9 cellular contexts compared by ENCODE assay signal in the genomic region with DNA sequence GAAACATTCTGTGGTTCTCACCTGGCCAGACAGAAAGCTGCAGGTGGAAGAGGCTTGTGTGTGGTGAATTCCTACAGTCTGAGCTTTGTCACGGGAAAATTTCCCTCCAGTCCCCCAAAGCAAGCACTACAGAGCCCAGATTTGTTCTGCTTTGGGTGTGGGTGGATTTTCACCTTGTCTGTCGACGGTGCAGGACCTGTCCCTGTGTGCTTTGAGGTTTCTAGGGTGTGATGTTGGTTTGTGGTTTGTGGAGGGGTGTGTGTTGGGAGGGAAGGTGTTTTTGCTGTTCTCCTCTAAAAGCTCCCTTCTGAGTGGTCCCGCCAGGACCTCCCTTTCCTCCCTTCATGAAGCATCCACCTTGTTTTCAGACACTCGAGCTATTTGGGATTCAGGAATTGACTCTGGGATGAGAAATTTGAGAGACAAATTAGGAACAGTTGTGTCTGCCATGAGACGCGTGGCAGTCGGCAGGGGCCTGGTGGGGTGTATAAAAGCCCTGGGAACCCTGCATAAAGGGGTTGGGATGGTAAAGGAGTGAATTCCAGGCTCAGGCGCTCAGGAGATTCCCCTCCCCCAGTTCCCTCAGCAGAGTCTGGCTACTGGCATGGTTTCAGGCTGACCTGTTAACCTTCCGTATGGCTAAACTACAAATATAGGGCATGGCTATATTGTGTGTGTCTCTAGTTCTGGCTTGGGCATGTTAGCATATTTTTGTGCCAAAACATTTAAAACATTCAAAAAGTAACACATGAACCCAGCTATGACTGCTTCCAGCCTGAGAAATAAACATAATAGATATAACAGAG.
A peak's percentile ranks its signal among the peaks of the same experiment; 100 is the strongest.
DNase-seq lines count a peak whose midpoint lies in the region; FAIRE-seq and TF ChIP-seq lines count a peak whose summit lies in the region.
"Had no signal": no experiment of that assay in that cellular context is flagged by ENCODE, and none has a peak within 500 bp of the region (broad histone marks: within the 10 kb centered on the region; RNA-seq: fewer than 3 reads in every experiment).

No MANE protein-coding gene starts in this region.

- intact Hi-C loops in mammary epithelial cell (cut with micrococcal nuclease) = no loop called here

- FAIRE-seq in RCC 7860 (lab: Jason Lieb, UNC) = no peak
- FAIRE-seq: bronchial epithelial cell had no signal

- peaks cover 24% of the 10 kb centered on the region for H3K4me1 Mint-ChIP-seq in neural crest cell

- dilution Hi-C loops in mammary epithelial cell (cut with HindIII; ENCODE audit: low sequenced_read_pairs) = no loop called here

- no peak for TF ChIP-seq CTCF in GM10248 (IDR thresholded peaks at IDR 0.05; ENCODE audit: control extremely low read depth, extremely low read depth, low read depth, missing control alignments)
- no peak for TF ChIP-seq CTCF in mammary epithelial cell (conservative IDR thresholded peaks at IDR 0.05 in 1 of 2, IDR thresholded peaks at IDR 0.05 in 1 of 2; ENCODE audit: extremely low read depth in 1 of 2, insufficient read depth in 1 of 2, low read depth in 1 of 2, low read length in 2 of 2)
- TF ChIP-seq CTCF in neural crest cell (conservative IDR thresholded peaks at IDR 0.05) = no peak

- POLR2A ChIA-PET in GM10248 (lab: Yijun Ruan, JAX) = interaction anchor here (1.2 to 1.3 kb wide), 2 partner anchors 9 to 18 kb away, joined by 3 read pairs; no protein-coding TSS in a partner anchor

- peak overlapping the region; percentile 58 for H3K27ac Mint-ChIP-seq in neural crest cell (ENCODE audit: unreplicated experiment)

- no peak overlapping the region for H3K27ac ChIP-seq in mammary epithelial cell (ENCODE audit: insufficient read depth, low read depth, low read length)

- no peaks in the 10 kb centered on the region for H3K79me2 ChIP-seq in mammary epithelial cell (ENCODE audit: insufficient read depth, low read length)

- H3K4me3 ChIP-seq in mammary epithelial cell (replicated peaks in 1 of 3; ENCODE audit: insufficient read depth in 1 of 3, low read depth in 2 of 3, low read length in 3 of 3) = no peak overlapping the region

- no peaks in the 10 kb centered on the region for H3K27me3 Mint-ChIP-seq in neural crest cell (ENCODE audit: low read depth)

- peaks cover 5% of the 10 kb centered on the region for H3K36me3 Mint-ChIP-seq in neural crest cell (ENCODE audit: low read depth)

- H4K20me1 ChIP-seq in mammary epithelial cell (ENCODE audit: insufficient read depth, low read length) = no peaks in the 10 kb centered on the region

- H2AFZ ChIP-seq in mammary epithelial cell (ENCODE audit: low read depth, low read length) = no peak overlapping the region

- H3K36me3 ChIP-seq in mammary epithelial cell (ENCODE audit: insufficient read depth, low read length) = no peaks in the 10 kb centered on the region

- no peak overlapping the region for H3K4me3 Mint-ChIP-seq in neural crest cell

- no TSS peak for BruUV-seq in mammary epithelial cell (replicated peaks; lab: Mats Ljungman, UMichigan)

- no peak overlapping the region for H3K9ac ChIP-seq in mammary epithelial cell (ENCODE audit: insufficient read depth, low read length)

- peaks cover 36% of the 10 kb centered on the region for H3K4me1 ChIP-seq in mammary epithelial cell (ENCODE audit: insufficient read depth, low read length)

- CTCF ChIA-PET in GM10248 (lab: Yijun Ruan, JAX) = interaction anchor here (1.2 to 12.4 kb wide), 7 partner anchors 14 to 98 kb away, joined by 3 to 121 read pairs (median 6); no protein-coding TSS in a partner anchor
- CTCF ChIA-PET in mammary epithelial cell (lab: Charles Lee; ENCODE audit: low non-redundant PET) = no interaction called here

- no peaks in the 10 kb centered on the region for H3K27me3 ChIP-seq in mammary epithelial cell (ENCODE audit: insufficient read depth, low read length)

- H3K9me3 Mint-ChIP-seq in neural crest cell = no peaks in the 10 kb centered on the region

- 67% methylated on average over 10 of the region's 10 CpGs for WGBS in mammary epithelial cell (ENCODE audit: low coverage, missing lambda C conversion rate)

- in situ Hi-C loops in mammary epithelial cell (cut with MboI; ENCODE audit: low sequenced_read_pairs in 2 of 2) = no loop called here

- DNase-seq in GM10248 (ENCODE audit: extremely low spot score) = peak; percentile 66
- DNase-seq in NAMALWA (ENCODE audit: low spot score) = peak; percentile 17
- peak; percentile 39 for DNase-seq in mammary epithelial cell
- no peak for DNase-seq in neural crest cell (ENCODE audit: low read depth, low spot score)
- no peak for DNase-seq in cortex of kidney (lab: John Stamatoyannopoulos, UW)
- no peak for DNase-seq in RCC 7860 (ENCODE audit: low spot score)
- no peak for DNase-seq in pons (ENCODE audit: low spot score)
- no peak for DNase-seq in HuH-7 (ENCODE audit: low spot score)

- H3K9me3 ChIP-seq in mammary epithelial cell (replicated peaks; ENCODE audit: insufficient read depth, low read length) = no peaks in the 10 kb centered on the region

- H3K4me2 ChIP-seq in mammary epithelial cell (ENCODE audit: insufficient read depth, low read depth, low read length) = no peak overlapping the region

Comparison
In these comparisons a context has a peak if more than half of its experiments do, and no peak if none do; other contexts are left out.
1. DNase-seq: peak in GM10248 (single experiment), NAMALWA (single experiment) and mammary epithelial cell (single experiment); none in neural crest cell (single experiment), cortex of kidney (single experiment), RCC 7860 (single experiment), pons (single experiment) and HuH-7 (single experiment).